In genomic region chr2:70647873-70648481, GRCh38 we compare ENCODE assay signal across 8 cellular contexts.
DNase-seq lines count a peak whose midpoint lies in the region; ATAC-seq, FAIRE-seq and TF ChIP-seq lines count a peak whose summit lies in the region.

No MANE protein-coding gene starts in this region.

- peak; percentile 78 for ATAC-seq in RWPE2 (ENCODE audit: low read depth)

- no peaks in the 10 kb centered on the region for H3K9me3 ChIP-seq in RWPE2 (ENCODE audit: severe bottlenecking)

- no peaks in the 10 kb centered on the region for H4K20me1 ChIP-seq in KMS-11 (ENCODE audit: insufficient read depth)

- peak; percentile 55 for DNase-seq in GM13976 (ENCODE audit: low spot score)
- DNase-seq in RWPE2 (ENCODE audit: low spot score), result no peak
- DNase-seq in activated T-helper 9 cell treated with anti-CD3 and anti-CD28 coated beads, Interleukin-2, amount 50 U/mL, for 16 hours (ENCODE audit: low read depth), result peak; percentile 46
- peak; percentile 12 for DNase-seq in glomerular endothelial cell (ENCODE audit: extremely low read depth, low read depth, low spot score)
- DNase-seq in posterior cingulate gyrus, result peak; percentile 37 to 94 (median 76)
- DNase-seq in urothelium cell line (ENCODE audit: low spot score), result peak; percentile 78

- H3K9ac ChIP-seq in KMS-11, result no peak overlapping the region

- intact Hi-C loops in posterior cingulate gyrus (cut with DNase I), result loop anchor here (1.0 to 10.0 kb wide), 2 partner anchors 303 to 344 kb away; no protein-coding TSS in a partner anchor

- H3K4me1 ChIP-seq in KMS-11 (ENCODE audit: low read depth, poor library complexity, severe bottlenecking) (no peaks in the 10 kb centered on the region), RWPE2 (ENCODE audit: insufficient read depth, poor library complexity, severe bottlenecking) (no peaks in the 10 kb centered on the region)

- H3K4me2 ChIP-seq in KMS-11, result no peak overlapping the region

- no peak overlapping the region for H3K27ac ChIP-seq in 22Rv1
- H3K27ac ChIP-seq in KMS-11, result no peak overlapping the region
- H3K27ac ChIP-seq in RWPE2 (ENCODE audit: poor library complexity, severe bottlenecking), result no peak overlapping the region

- H3K36me3 ChIP-seq in KMS-11 (ENCODE audit: insufficient read depth) (no peaks in the 10 kb centered on the region), RWPE2 (ENCODE audit: low read depth) (no peaks in the 10 kb centered on the region)

- TF ChIP-seq CTCF in 22Rv1 (IDR thresholded peaks at IDR 0.05) (peak; percentile 99), GM13976 (IDR thresholded peaks at IDR 0.05; ENCODE audit: borderline replicate concordance, control extremely low read depth, extremely low read depth, insufficient read depth, missing control alignments) (peak; percentile 90), KMS-11 (conservative IDR thresholded peaks at IDR 0.05; ENCODE audit: low read depth, low read length) (peak; percentile 98), RWPE2 (IDR thresholded peaks at IDR 0.05; ENCODE audit: poor library complexity, severe bottlenecking) (peak; percentile 99)

- no peak overlapping the region for H2AFZ ChIP-seq in KMS-11 (ENCODE audit: low read depth)

- no peaks in the 10 kb centered on the region for H3K79me2 ChIP-seq in KMS-11 (ENCODE audit: insufficient read depth, low read depth)

- H3K4me3 ChIP-seq in KMS-11 (IDR thresholded peaks at IDR 0.05; ENCODE audit: insufficient read depth, low read depth, low read length), result no peak overlapping the region
- no peak overlapping the region for H3K4me3 ChIP-seq in RWPE2 (ENCODE audit: severe bottlenecking)

- in situ Hi-C loops in GM13976 (cut with MboI; ENCODE audit: low sequenced_read_pairs, unreplicated experiment), result loop anchor here (25.0 kb wide), 1 partner anchor 336 kb away; the partner anchor contains the start of gene FAM136A

- peak; percentile 86 for FAIRE-seq in urothelium cell line (lab: Jason Lieb, UNC)

- no peaks in the 10 kb centered on the region for H3K27me3 ChIP-seq in KMS-11 (ENCODE audit: insufficient read depth, low read depth)
- no peaks in the 10 kb centered on the region for H3K27me3 ChIP-seq in RWPE2 (ENCODE audit: insufficient read depth, poor library complexity, severe bottlenecking)
